10 cellular contexts compared by ENCODE assay signal in genomic region chr22:50184004-50184461, GRCh38. TPM values are rescaled to one million over a fixed set of nuclear protein-coding genes. Genes with fewer than 3 reads are reported as not detected.
DNase-seq lines count a peak whose midpoint lies in the region; TF ChIP-seq lines count a peak whose summit lies in the region.
"Had no signal": no experiment of that assay in that cellular context is flagged by ENCODE, and none has a peak within 500 bp of the region (broad histone marks: within the 10 kb centered on the region; RNA-seq: fewer than 3 reads in every experiment).

No MANE protein-coding gene starts in this region.

- H3K36me3 Mint-ChIP-seq in activated T-helper 1 cell treated with anti-CD3 and anti-CD28 coated beads, Interleukin-12 subunit alpha, Interleukin-12 subunit beta, Interleukin-2, Interleukin-4 antibody, amounts not matched to agents 30 ng/mL and 10 ng/mL and 1 ng/mL, durations not matched to agents 14 hours and 24 hours and 36 hours (ENCODE audit: low read depth), result no peaks in the 10 kb centered on the region

- H3K27ac Mint-ChIP-seq in activated T-helper 1 cell treated with anti-CD3 and anti-CD28 coated beads, Interleukin-12 subunit alpha, Interleukin-12 subunit beta, Interleukin-2, Interleukin-4 antibody, amounts not matched to agents 30 ng/mL and 10 ng/mL and 1 ng/mL, durations not matched to agents 14 hours and 24 hours and 36 hours, result no peak overlapping the region
- H3K27ac Mint-ChIP-seq: H9 had no signal

- peak overlapping the region; percentile 48 for H3K4me3 Mint-ChIP-seq in activated T-helper 1 cell treated with anti-CD3 and anti-CD28 coated beads, Interleukin-12 subunit alpha, Interleukin-12 subunit beta, Interleukin-2, Interleukin-4 antibody, amounts not matched to agents 30 ng/mL and 10 ng/mL and 1 ng/mL, durations not matched to agents 14 hours and 24 hours and 36 hours

- TF ChIP-seq POLR2A in spleen (IDR thresholded peaks at IDR 0.05), result no peak

- H3K9me3 ChIP-seq in left ventricle myocardium inferior (replicated peaks), result no peaks in the 10 kb centered on the region
- H3K9me3 ChIP-seq in spleen, result no peaks in the 10 kb centered on the region

- H3K9me3 Mint-ChIP-seq in activated T-helper 1 cell treated with anti-CD3 and anti-CD28 coated beads, Interleukin-12 subunit alpha, Interleukin-12 subunit beta, Interleukin-2, Interleukin-4 antibody, amounts not matched to agents 30 ng/mL and 10 ng/mL and 1 ng/mL, durations not matched to agents 14 hours and 24 hours and 36 hours, result no peaks in the 10 kb centered on the region
- H3K9me3 Mint-ChIP-seq: H9 had no signal

- peak; percentile 77 for DNase-seq in H7
- no peak for DNase-seq in activated T-helper 1 cell treated with anti-CD3 and anti-CD28 coated beads, Interleukin-12 subunit alpha, Interleukin-12 subunit beta, Interleukin-2, Interleukin-4 antibody, amounts not matched to agents 30 ng/mL and 10 ng/mL and 1 ng/mL, durations not matched to agents 14 hours and 24 hours and 36 hours (ENCODE audit: low spot score)
- peak; percentile 82 for DNase-seq in left ventricle myocardium inferior
- peak; percentile 89 for DNase-seq in spleen
- DNase-seq in posterior vena cava (ENCODE audit: low spot score), result no peak
- no peak for DNase-seq in stimulated activated CD4-positive, alpha-beta T cell treated with anti-CD3 and anti-CD28 coated beads, Interleukin-12 subunit alpha, Interleukin-12 subunit beta, amount 100 ng/mL, for 4 hours
- DNase-seq in central memory CD4-positive, alpha-beta T cell, result no peak
- DNase-seq in T-helper 9 cell, result no peak
- DNase-seq: H9, NCI-H446 had no signal

- TF ChIP-seq CTCF in left ventricle myocardium inferior (IDR thresholded peaks at IDR 0.05; ENCODE audit: borderline replicate concordance), result no peak
- no peak for TF ChIP-seq CTCF in spleen (IDR thresholded peaks at IDR 0.05 in 8 of 11, conservative IDR thresholded peaks at IDR 0.05 in 3 of 11)

- H3K36me3 ChIP-seq in H7 (replicated peaks; ENCODE audit: control insufficient read depth, insufficient read depth, low read length) (peaks cover 3% of the 10 kb centered on the region; the same call in 1 of the 2 replicates), left ventricle myocardium inferior (no peaks in the 10 kb centered on the region), spleen (no peaks in the 10 kb centered on the region)

- peaks cover 53% of the 10 kb centered on the region for H3K4me1 ChIP-seq in left ventricle myocardium inferior
- peaks cover 25 to 69% (median 50%) of the 10 kb centered on the region in 6 donors for H3K4me1 ChIP-seq in spleen

- H3K4me1 Mint-ChIP-seq in activated T-helper 1 cell treated with anti-CD3 and anti-CD28 coated beads, Interleukin-12 subunit alpha, Interleukin-12 subunit beta, Interleukin-2, Interleukin-4 antibody, amounts not matched to agents 30 ng/mL and 10 ng/mL and 1 ng/mL, durations not matched to agents 14 hours and 24 hours and 36 hours (ENCODE audit: low read depth), result peaks cover 9% of the 10 kb centered on the region

- H3K27me3 Mint-ChIP-seq in activated T-helper 1 cell treated with anti-CD3 and anti-CD28 coated beads, Interleukin-12 subunit alpha, Interleukin-12 subunit beta, Interleukin-2, Interleukin-4 antibody, amounts not matched to agents 30 ng/mL and 10 ng/mL and 1 ng/mL, durations not matched to agents 14 hours and 24 hours and 36 hours (ENCODE audit: insufficient read depth), result peaks cover 4% of the 10 kb centered on the region

- H3K27me3 ChIP-seq in H7 (ENCODE audit: control insufficient read depth, insufficient read depth, low read length) (peaks cover 9% of the 10 kb centered on the region), left ventricle myocardium inferior (ENCODE audit: low read depth) (peaks cover 17% of the 10 kb centered on the region), spleen (replicated peaks in 1 of 7) (peaks cover 0 to 32% (median 7%) of the 10 kb centered on the region in 7 donors)

- 48 to 65% (median 60%) methylated on average over 6 to 12 of the region's 12 CpGs for WGBS in spleen, 5 donors

- intact Hi-C loops in activated T-helper 1 cell treated with anti-CD3 and anti-CD28 coated beads, Interleukin-12 subunit alpha, Interleukin-12 subunit beta, Interleukin-2, Interleukin-4 antibody, amounts not matched to agents 30 ng/mL and 10 ng/mL and 1 ng/mL, durations not matched to agents 14 hours and 24 hours and 36 hours (cut with micrococcal nuclease), result loop anchor here (2.0 kb wide), 1 partner anchor 13 kb away; the partner anchor contains the start of gene PANX2
- intact Hi-C loops in left ventricle myocardium inferior (cut with micrococcal nuclease) (no loop called here), spleen (cut with DNase I; ENCODE audit: low total_unique reads) (no loop called here), posterior vena cava (cut with DNase I) (no loop called here)

- H3K4me3 ChIP-seq in H7 (ENCODE audit: insufficient read depth, low read depth, low read length), result no peak overlapping the region
- peak overlapping the region; percentile 85 for H3K4me3 ChIP-seq in left ventricle myocardium inferior
- H3K4me3 ChIP-seq in spleen, result peak overlapping the region in 4 of 8 donors; percentile 58 to 87 (median 66)

- H3K27ac ChIP-seq in left ventricle myocardium inferior (replicated peaks), result peak overlapping the region; percentile 76
- peak overlapping the region in 7 of 8 donors; percentile 15 to 99 (median 81) for H3K27ac ChIP-seq in spleen

RNA-seq across cellular contexts. Expression of gene TRABD, which starts 1.7 kb away (rescaled TPM):
- 83.1 and 84.6 TPM in 2 replicates for total RNA-seq in H7 (2014; rRNA removed; shearing (Covaris generic))
- 94.1 and 96.8 TPM in 2 replicates for total RNA-seq in activated T-helper 1 cell treated with anti-CD3 and anti-CD28 coated beads, Interleukin-12 subunit alpha, Interleukin-12 subunit beta, Interleukin-2, Interleukin-4 antibody, amounts not matched to agents 30 ng/mL and 10 ng/mL and 1 ng/mL, durations not matched to agents 14 hours and 24 hours and 36 hours
- total RNA-seq in left ventricle myocardium inferior (21.0 TPM), spleen (10 to 100 TPM; 49.8 to 66.5 (median 57.7) TPM), posterior vena cava (10 to 100 TPM; 18.3 to 20.5 TPM)
- polyA plus RNA-seq in spleen, result 10 to 100 TPM; 43.3 to 85.8 (median 77.9) TPM

RNA-seq across cellular contexts. Expression of gene PANX2, which starts 13.5 kb away (rescaled TPM):
- total RNA-seq in H7 (2014; rRNA removed; shearing (Covaris generic)), result 2.2 and 2.6 TPM in 2 replicates
- 0.36 and 0.64 TPM in 2 replicates for total RNA-seq in activated T-helper 1 cell treated with anti-CD3 and anti-CD28 coated beads, Interleukin-12 subunit alpha, Interleukin-12 subunit beta, Interleukin-2, Interleukin-4 antibody, amounts not matched to agents 30 ng/mL and 10 ng/mL and 1 ng/mL, durations not matched to agents 14 hours and 24 hours and 36 hours
- total RNA-seq in left ventricle myocardium inferior (0.58 TPM), spleen (1 to 10 TPM in 6 of 7 donors, under 1 TPM in 1; 0.39 to 4.6 (median 2.4) TPM), posterior vena cava (under 1 TPM; 0.19 to 0.23 TPM)
- polyA plus RNA-seq in spleen, result under 1 TPM; 0.11 to 0.67 (median 0.24) TPM

RNA-seq across cellular contexts. Expression of gene SELENOO, which starts 16.8 kb away (rescaled TPM):
- 27.8 and 29.9 TPM in 2 replicates for total RNA-seq in H7 (2014; rRNA removed; shearing (Covaris generic))
- total RNA-seq in activated T-helper 1 cell treated with anti-CD3 and anti-CD28 coated beads, Interleukin-12 subunit alpha, Interleukin-12 subunit beta, Interleukin-2, Interleukin-4 antibody, amounts not matched to agents 30 ng/mL and 10 ng/mL and 1 ng/mL, durations not matched to agents 14 hours and 24 hours and 36 hours, result 23.7 and 25.9 TPM in 2 replicates
- 15.0 TPM for total RNA-seq in left ventricle myocardium inferior
- 10 to 100 TPM; 25.4 to 31.7 (median 29.3) TPM for total RNA-seq in spleen
- polyA plus RNA-seq in spleen, result 10 to 100 TPM; 26.2 to 70.8 (median 47.0) TPM
- total RNA-seq in posterior vena cava, result 10 to 100 TPM; 10.8 to 11.9 TPM

Comparison
In these comparisons a context has a peak if more than half of its experiments do, and no peak if none do; other contexts are left out.
1. DNase-seq: peak in H7 (single experiment), left ventricle myocardium inferior (single experiment) and spleen (single experiment); none in activated T-helper 1 cell treated with anti-CD3 and anti-CD28 coated beads, Interleukin-12 subunit alpha, Interleukin-12 subunit beta, Interleukin-2, Interleukin-4 antibody, amounts not matched to agents 30 ng/mL and 10 ng/mL and 1 ng/mL, durations not matched to agents 14 hours and 24 hours and 36 hours (single experiment), posterior vena cava (single experiment), stimulated activated CD4-positive, alpha-beta T cell treated with anti-CD3 and anti-CD28 coated beads, Interleukin-12 subunit alpha, Interleukin-12 subunit beta, amount 100 ng/mL, for 4 hours (single experiment), central memory CD4-positive, alpha-beta T cell (single experiment) and T-helper 9 cell (single experiment).